ENCODE assay signal across 1 cellular context in genomic region chr5:83099001-83099400, GRCh38.
TF ChIP-seq lines count a peak whose summit lies in the region.

No MANE protein-coding gene starts in this region.

TF ChIP-seq in K562, 482 proteins besides CTCF, POLR2A, EP300 and RAD21 (continued from another document):
- TF ChIP-seq, protein P1, sequence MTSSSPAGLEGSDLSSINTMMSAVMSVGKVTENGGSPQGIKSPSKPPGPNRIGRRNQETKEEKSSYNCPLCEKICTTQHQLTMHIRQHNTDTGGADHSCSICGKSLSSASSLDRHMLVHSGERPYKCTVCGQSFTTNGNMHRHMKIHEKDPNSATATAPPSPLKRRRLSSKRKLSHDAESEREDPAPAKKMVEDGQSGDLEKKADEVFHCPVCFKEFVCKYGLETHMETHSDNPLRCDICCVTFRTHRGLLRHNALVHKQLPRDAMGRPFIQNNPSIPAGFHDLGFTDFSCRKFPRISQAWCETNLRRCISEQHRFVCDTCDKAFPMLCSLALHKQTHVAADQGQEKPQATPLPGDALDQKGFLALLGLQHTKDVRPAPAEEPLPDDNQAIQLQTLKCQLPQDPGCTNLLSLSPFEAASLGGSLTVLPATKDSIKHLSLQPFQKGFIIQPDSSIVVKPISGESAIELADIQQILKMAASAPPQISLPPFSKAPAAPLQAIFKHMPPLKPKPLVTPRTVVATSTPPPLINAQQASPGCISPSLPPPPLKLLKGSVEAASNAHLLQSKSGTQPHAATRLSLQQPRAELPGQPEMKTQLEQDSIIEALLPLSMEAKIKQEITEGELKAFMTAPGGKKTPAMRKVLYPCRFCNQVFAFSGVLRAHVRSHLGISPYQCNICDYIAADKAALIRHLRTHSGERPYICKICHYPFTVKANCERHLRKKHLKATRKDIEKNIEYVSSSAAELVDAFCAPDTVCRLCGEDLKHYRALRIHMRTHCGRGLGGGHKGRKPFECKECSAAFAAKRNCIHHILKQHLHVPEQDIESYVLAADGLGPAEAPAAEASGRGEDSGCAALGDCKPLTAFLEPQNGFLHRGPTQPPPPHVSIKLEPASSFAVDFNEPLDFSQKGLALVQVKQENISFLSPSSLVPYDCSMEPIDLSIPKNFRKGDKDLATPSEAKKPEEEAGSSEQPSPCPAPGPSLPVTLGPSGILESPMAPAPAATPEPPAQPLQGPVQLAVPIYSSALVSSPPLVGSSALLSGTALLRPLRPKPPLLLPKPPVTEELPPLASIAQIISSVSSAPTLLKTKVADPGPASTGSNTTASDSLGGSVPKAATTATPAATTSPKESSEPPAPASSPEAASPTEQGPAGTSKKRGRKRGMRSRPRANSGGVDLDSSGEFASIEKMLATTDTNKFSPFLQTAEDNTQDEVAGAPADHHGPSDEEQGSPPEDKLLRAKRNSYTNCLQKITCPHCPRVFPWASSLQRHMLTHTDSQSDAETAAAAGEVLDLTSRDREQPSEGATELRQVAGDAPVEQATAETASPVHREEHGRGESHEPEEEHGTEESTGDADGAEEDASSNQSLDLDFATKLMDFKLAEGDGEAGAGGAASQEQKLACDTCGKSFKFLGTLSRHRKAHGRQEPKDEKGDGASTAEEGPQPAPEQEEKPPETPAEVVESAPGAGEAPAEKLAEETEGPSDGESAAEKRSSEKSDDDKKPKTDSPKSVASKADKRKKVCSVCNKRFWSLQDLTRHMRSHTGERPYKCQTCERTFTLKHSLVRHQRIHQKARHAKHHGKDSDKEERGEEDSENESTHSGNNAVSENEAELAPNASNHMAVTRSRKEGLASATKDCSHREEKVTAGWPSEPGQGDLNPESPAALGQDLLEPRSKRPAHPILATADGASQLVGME (CRISPR knock-in tag; IDR thresholded peaks at IDR 0.05), result no peak
- TF ChIP-seq HEY1 (CRISPR knock-in tag; IDR thresholded peaks at IDR 0.05; ENCODE audit: borderline replicate concordance) (no peak), SRF (CRISPR knock-in tag; IDR thresholded peaks at IDR 0.05) (no peak), ZNF217 (CRISPR knock-in tag; IDR thresholded peaks at IDR 0.05) (no peak), E4F1 (CRISPR knock-in tag; IDR thresholded peaks at IDR 0.05; ENCODE audit: borderline replicate concordance) (no peak), ZC3H11A (IDR thresholded peaks at IDR 0.05; ENCODE audit: low read depth, low read length) (no peak), ASH1L (IDR thresholded peaks at IDR 0.05; ENCODE audit: borderline replicate concordance, low read depth, partially characterized antibody) (no peak)
